In genomic region chr4:9703391-9703790, GRCh38 we compare ENCODE assay signal across 8 cellular contexts.
A peak's percentile ranks its signal among the peaks of the same experiment; 100 is the strongest.
DNase-seq lines count a peak whose midpoint lies in the region; ATAC-seq, FAIRE-seq and TF ChIP-seq lines count a peak whose summit lies in the region.

No MANE protein-coding gene starts in this region.

- H4K20me1 ChIP-seq in HepG2 (ENCODE audit: insufficient read depth, low read length): no peaks in the 10 kb centered on the region

- CTCF ChIA-PET in HepG2 (lab: Yijun Ruan, JAX; ENCODE audit: low intra/inter-chr PET ratio, low total read pairs): no interaction called here

- intact Hi-C loops in body of pancreas (cut with DNase I) (no loop called here), HepG2 (cut with micrococcal nuclease; ENCODE audit: unreplicated experiment) (loop anchor here (1.0 to 5.0 kb wide), 2 partner anchors 314 to 359 kb away; no protein-coding TSS in a partner anchor)

- DNase-seq in MV-4-11 (lab: John Stamatoyannopoulos, UW) (peak; percentile 67), T-helper 1 cell (peak in 4 of 5 donors; percentile 33 to 75 (median 48)), body of pancreas (peak; percentile 29 to 56 (median 50)), HepG2 (ENCODE audit: low spot score) (peak; percentile 35), DMS79 (lab: John Stamatoyannopoulos, UW) (no peak)
- DNase-seq in stimulated activated CD8-positive, alpha-beta memory T cell treated with anti-CD3 and anti-CD28 coated beads, Interleukin-15, amount 100 ng/mL, for 1 hour (ENCODE audit: low read depth): peak; percentile 30

- in situ Hi-C loops in HepG2 (cut with HindIII; ENCODE audit: extremely low pct_ligation_motif_present, low pct_unique_long_range_greater_than_20kb): loop anchor here (10.0 kb wide), 1 partner anchor 311 kb away; no protein-coding TSS in a partner anchor

- H3K36me3 ChIP-seq in body of pancreas (replicated peaks in 1 of 2; ENCODE audit: insufficient read depth in 1 of 2, low read depth in 2 of 2) (no peaks in the 10 kb centered on the region), HepG2 (replicated peaks in 1 of 2; ENCODE audit: control insufficient read depth in 1 of 2, insufficient read depth in 2 of 2, low read length in 2 of 2) (no peaks in the 10 kb centered on the region)

- H3K9me3 ChIP-seq in body of pancreas (no peaks in the 10 kb centered on the region), HepG2 (ENCODE audit: low read length) (no peaks in the 10 kb centered on the region)

- POLR2A ChIA-PET in HepG2 (lab: Yijun Ruan, JAX): no interaction called here

- TF ChIP-seq RAD21 in HepG2 (CRISPR knock-in tag; IDR thresholded peaks at IDR 0.05): peak; percentile 37; the same call in 1 of the 2 replicates

- no TSS peak for BruUV-seq in HepG2 (replicated peaks; lab: Mats Ljungman, UMichigan)

- TF ChIP-seq EP300 in HepG2 (IDR thresholded peaks at IDR 0.05; ENCODE audit: low read depth in 2 of 2, low read length in 2 of 2): no peak
- TF ChIP-seq EP300 in HepG2 (CRISPR knock-in tag; IDR thresholded peaks at IDR 0.05; ENCODE audit: borderline replicate concordance): no peak

- peak overlapping the region; percentile 19; the same call in 1 of the 2 replicates for H3K4me2 ChIP-seq in HepG2 (ENCODE audit: low read depth, low read length)

- H3K4me3 ChIP-seq in body of pancreas: no peak overlapping the region
- H3K4me3 ChIP-seq in HepG2 (replicated peaks in 1 of 3; ENCODE audit: insufficient read depth in 1 of 3, low read depth in 2 of 3, low read length in 3 of 3): no peak overlapping the region

- ATAC-seq in body of pancreas (no peak), HepG2 (no peak), HG02759 (IDR thresholded peaks at IDR 0.05; ENCODE audit: unreplicated experiment) (no peak)

- H3K9ac ChIP-seq in HepG2 (ENCODE audit: insufficient read depth, low read depth, low read length): no peak overlapping the region

- no peak for TF ChIP-seq POLR2A in body of pancreas (IDR thresholded peaks at IDR 0.05)
- no peak for TF ChIP-seq POLR2A in HepG2 (IDR thresholded peaks at IDR 0.05; ENCODE audit: insufficient read depth in 1 of 2, low read depth in 2 of 2, low read length in 2 of 2)

- H3K27ac ChIP-seq in body of pancreas (no peak overlapping the region), HepG2 (ENCODE audit: extremely low read length, insufficient read depth, low read length) (no peak overlapping the region)

- H3K27me3 ChIP-seq in body of pancreas: no peaks in the 10 kb centered on the region
- no peaks in the 10 kb centered on the region; a peak in 1 of 5 replicates for H3K27me3 ChIP-seq in HepG2 (ENCODE audit: control insufficient read depth in 1 of 2, insufficient read depth in 2 of 2, low read length in 2 of 2)

- H2AFZ ChIP-seq in HepG2 (ENCODE audit: low read length): no peak overlapping the region

- no peaks in the 10 kb centered on the region for H3K79me2 ChIP-seq in HepG2 (ENCODE audit: insufficient read depth, low read length)

- 7 to 18% methylated on average over 9 to 11 of the region's 11 CpGs for WGBS in body of pancreas, 2 donors
- 3% methylated on average over 8 of the region's 11 CpGs for WGBS in HepG2 (ENCODE audit: low lambda C conversion rate)

- no peaks in the 10 kb centered on the region for H3K4me1 ChIP-seq in body of pancreas
- H3K4me1 ChIP-seq in HepG2 (ENCODE audit: insufficient read depth, low read length): no peaks in the 10 kb centered on the region

- TF ChIP-seq CTCF in GM12873 (IDR thresholded peaks at IDR 0.05; ENCODE audit: insufficient read depth, low read depth, low read length, missing control alignments): peak; percentile 78
- TF ChIP-seq CTCF in body of pancreas (IDR thresholded peaks at IDR 0.05): peak; percentile 11 to 61 (median 48)
- peak; percentile 87 for TF ChIP-seq CTCF in HepG2 (CRISPR knock-in tag; IDR thresholded peaks at IDR 0.05)

- no peak for FAIRE-seq in HepG2 (lab: Jason Lieb, UNC)

TF ChIP-seq in HepG2, 621 proteins besides CTCF, POLR2A, EP300 and RAD21:
- TF ChIP-seq REPIN1 (CRISPR knock-in tag; IDR thresholded peaks at IDR 0.05; ENCODE audit: borderline replicate concordance, low read depth) (no peak), SMC3 (IDR thresholded peaks at IDR 0.05; ENCODE audit: low read length) (peak; percentile 39; the same call in 1 of the 2 replicates), GABPA (IDR thresholded peaks at IDR 0.05; ENCODE audit: low read depth, low read length) (no peak), GABPA (CRISPR knock-in tag; IDR thresholded peaks at IDR 0.05; ENCODE audit: low read depth) (no peak), STAG1 (CRISPR knock-in tag; IDR thresholded peaks at IDR 0.05) (peak; percentile 84), ZNF709 (CRISPR knock-in tag; IDR thresholded peaks at IDR 0.05) (no peak), KLF11 (CRISPR knock-in tag; IDR thresholded peaks at IDR 0.05) (no peak), ZBTB46 (CRISPR knock-in tag; IDR thresholded peaks at IDR 0.05; ENCODE audit: borderline replicate concordance) (no peak), RFXAP (CRISPR knock-in tag; IDR thresholded peaks at IDR 0.05; ENCODE audit: borderline replicate concordance) (no peak), ZNF788 (CRISPR knock-in tag; IDR thresholded peaks at IDR 0.05; ENCODE audit: borderline replicate concordance) (no peak), ZBTB25 (CRISPR knock-in tag; IDR thresholded peaks at IDR 0.05) (no peak)
